Comparison of ENCODE assay signal across 8 cellular contexts in genomic region chr6:13194852-13195251, GRCh38.
DNase-seq lines count a peak whose midpoint lies in the region; ATAC-seq and TF ChIP-seq lines count a peak whose summit lies in the region.

No MANE protein-coding gene starts in this region.

- TF ChIP-seq CTCF in fibroblast of lung (conservative IDR thresholded peaks at IDR 0.05 in 1 of 2, IDR thresholded peaks at IDR 0.05 in 1 of 2; ENCODE audit: low read depth in 1 of 2, low read length in 2 of 2), result peak; percentile 68 to 71

- no peak overlapping the region for H3K4me3 ChIP-seq in fibroblast of lung (replicated peaks in 1 of 4; ENCODE audit: control extremely low read depth in 1 of 4, insufficient read depth in 1 of 4, low read depth in 3 of 4, low read length in 4 of 4)
- H3K4me3 ChIP-seq in naive thymus-derived CD4-positive, alpha-beta T cell (ENCODE audit: low read length), result no peak overlapping the region

- ATAC-seq in naive thymus-derived CD4-positive, alpha-beta T cell, result peak; percentile 41
- ATAC-seq in GM18502 (IDR thresholded peaks at IDR 0.05; ENCODE audit: poor library complexity, unreplicated experiment), result no peak
- ATAC-seq in HG02798 (IDR thresholded peaks at IDR 0.05; ENCODE audit: poor library complexity, unreplicated experiment), result no peak
- ATAC-seq in HG02970 (IDR thresholded peaks at IDR 0.05; ENCODE audit: low FRiP score, unreplicated experiment), result no peak

- POLR2A ChIA-PET in naive thymus-derived CD4-positive, alpha-beta T cell (lab: Charles Lee), result no interaction called here

- H3K4me1 ChIP-seq in fibroblast of lung (ENCODE audit: control insufficient read depth, extremely low read depth, insufficient read depth, low read length), result no peaks in the 10 kb centered on the region
- no peaks in the 10 kb centered on the region for H3K4me1 ChIP-seq in naive thymus-derived CD4-positive, alpha-beta T cell (ENCODE audit: control insufficient read depth in 2 of 2, insufficient read depth in 2 of 2, low read length in 2 of 2)

- no peak overlapping the region for H2AFZ ChIP-seq in fibroblast of lung (ENCODE audit: low read length)

- no peaks in the 10 kb centered on the region for H3K27me3 ChIP-seq in fibroblast of lung (ENCODE audit: control insufficient read depth, insufficient read depth, low read length)
- no peaks in the 10 kb centered on the region for H3K27me3 ChIP-seq in naive thymus-derived CD4-positive, alpha-beta T cell (ENCODE audit: control insufficient read depth in 2 of 2, insufficient read depth in 2 of 2, low read length in 2 of 2)

- H3K4me1 Mint-ChIP-seq in naive thymus-derived CD4-positive, alpha-beta T cell, result no peaks in the 10 kb centered on the region

- H3K27ac Mint-ChIP-seq in naive thymus-derived CD4-positive, alpha-beta T cell, result no peak overlapping the region

- H3K79me2 ChIP-seq in fibroblast of lung (ENCODE audit: control insufficient read depth, insufficient read depth, low read length), result no peaks in the 10 kb centered on the region

- no peak overlapping the region for H3K4me2 ChIP-seq in fibroblast of lung (ENCODE audit: extremely low read depth, insufficient read depth, low read length)

- H3K36me3 Mint-ChIP-seq in naive thymus-derived CD4-positive, alpha-beta T cell, result no peaks in the 10 kb centered on the region

- DNase-seq in DMS114 treated with DMSO at 0.1 percent for 48 hours (lab: John Stamatoyannopoulos, UW; ENCODE audit: unreplicated experiment), result peak; percentile 36
- DNase-seq in H4 (ENCODE audit: low spot score), result peak; percentile 34
- DNase-seq in RKO (ENCODE audit: low spot score), result peak; percentile 38
- DNase-seq in fibroblast of lung (ENCODE audit: low read depth in 2 of 2), result peak; percentile 53 to 71
- no peak for DNase-seq in naive thymus-derived CD4-positive, alpha-beta T cell

- CTCF ChIA-PET in naive thymus-derived CD4-positive, alpha-beta T cell (lab: Charles Lee), result interaction anchor here (0.7 kb wide), 1 partner anchor 283 kb away, joined by 3 read pairs; no protein-coding TSS in a partner anchor

- H4K20me1 ChIP-seq in fibroblast of lung (ENCODE audit: control insufficient read depth, extremely low read depth, insufficient read depth, low read length), result no peaks in the 10 kb centered on the region

- H3K27me3 Mint-ChIP-seq in naive thymus-derived CD4-positive, alpha-beta T cell, result peaks cover 0 to 21% (median 15%) of the 10 kb centered on the region in 5 donors

- H3K9me3 Mint-ChIP-seq in naive thymus-derived CD4-positive, alpha-beta T cell, result no peaks in the 10 kb centered on the region

- intact Hi-C loops in naive thymus-derived CD4-positive, alpha-beta T cell (cut with micrococcal nuclease), result loop anchor here in 1 of 2 donors (1.0 kb wide), 1 partner anchor 136 kb away; no protein-coding TSS in a partner anchor

- H3K9ac ChIP-seq in fibroblast of lung (ENCODE audit: insufficient read depth, low read length), result no peak overlapping the region

- no peaks in the 10 kb centered on the region for H3K36me3 ChIP-seq in fibroblast of lung (ENCODE audit: control insufficient read depth, insufficient read depth, low read length)
- H3K36me3 ChIP-seq in naive thymus-derived CD4-positive, alpha-beta T cell (ENCODE audit: control insufficient read depth in 2 of 3, insufficient read depth in 3 of 3, low read length in 3 of 3), result no peaks in the 10 kb centered on the region

- H3K9me3 ChIP-seq in fibroblast of lung (ENCODE audit: control insufficient read depth, insufficient read depth, low read depth, low read length), result no peaks in the 10 kb centered on the region
- H3K9me3 ChIP-seq in naive thymus-derived CD4-positive, alpha-beta T cell (ENCODE audit: control insufficient read depth in 2 of 3, low read length in 3 of 3), result no peaks in the 10 kb centered on the region

- no peak overlapping the region for H3K4me3 Mint-ChIP-seq in naive thymus-derived CD4-positive, alpha-beta T cell

- no peak overlapping the region for H3K27ac ChIP-seq in fibroblast of lung (ENCODE audit: insufficient read depth, low read length)
- no peak overlapping the region for H3K27ac ChIP-seq in naive thymus-derived CD4-positive, alpha-beta T cell (ENCODE audit: low read depth, low read length)

Comparison
In these comparisons a context has a peak if more than half of its experiments do, and no peak if none do; other contexts are left out.
1. DNase-seq: peak in DMS114 treated with DMSO at 0.1 percent for 48 hours (single experiment), H4 (single experiment), RKO (single experiment) and fibroblast of lung (2 of 2); none in naive thymus-derived CD4-positive, alpha-beta T cell (0 of 9).